16 cellular contexts compared by ENCODE assay signal in the genomic region with DNA sequence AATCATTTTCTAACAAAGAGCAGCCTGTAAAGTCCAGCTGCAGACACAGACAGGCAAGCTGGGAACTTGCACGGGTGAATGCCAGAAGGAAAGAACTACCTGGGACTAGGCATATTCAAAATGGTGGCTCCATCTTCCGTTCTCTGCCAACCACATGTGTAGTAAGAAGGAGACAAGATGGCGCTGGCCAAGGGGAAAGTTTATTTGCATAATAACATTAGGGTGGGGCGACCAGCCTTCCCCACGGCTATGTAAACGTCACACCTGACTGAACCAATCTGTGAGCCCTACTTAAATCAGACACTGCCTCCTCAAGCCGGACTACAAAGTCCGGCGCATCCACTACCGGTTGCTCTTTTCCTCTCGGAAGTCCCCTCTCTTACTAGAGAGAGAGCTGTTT.
DNase-seq lines count a peak whose midpoint lies in the region; ATAC-seq, FAIRE-seq and TF ChIP-seq lines count a peak whose summit lies in the region.
"Had no signal": no experiment of that assay in that cellular context is flagged by ENCODE, and none has a peak within 500 bp of the region (broad histone marks: within the 10 kb centered on the region; RNA-seq: fewer than 3 reads in every experiment).

No MANE protein-coding gene starts in this region.

- H3K9me3 ChIP-seq in H1 (ENCODE audit: insufficient read depth in 2 of 2, low read depth in 1 of 2, low read length in 1 of 2) (no peaks in the 10 kb centered on the region), adrenal gland (replicated peaks in 1 of 3) (no peaks in the 10 kb centered on the region), tibial nerve (no peaks in the 10 kb centered on the region)
- H3K9me3 ChIP-seq: BLaER1, Caco-2 had no signal

- DNase-seq in Caki2 (ENCODE audit: low read depth): peak; percentile 94
- DNase-seq in ELF-1 (ENCODE audit: low read depth, low spot score): peak; percentile 60
- DNase-seq in H1 (ENCODE audit: low read depth in 1 of 2, low spot score in 2 of 2): no peak
- DNase-seq in renal cortical epithelial cell (ENCODE audit: low read depth): peak; percentile 56
- no peak for DNase-seq in adrenal gland
- no peak for DNase-seq in tibial nerve (ENCODE audit: low spot score in 2 of 2)
- DNase-seq: Caco-2; CD8-positive, alpha-beta memory T cell; DMS79; IMR-90; KG1 had no signal

- no peak overlapping the region for H2BK20ac ChIP-seq in H1 (ENCODE audit: low read length)

- no peak for FAIRE-seq in H1 (lab: Jason Lieb, UNC)
- FAIRE-seq: G401.6, GM12892, H54 had no signal

- H3K4me1 ChIP-seq in H1 (replicated peaks in 1 of 4; ENCODE audit: control insufficient read depth in 3 of 4, insufficient read depth in 4 of 4, low read length in 3 of 4) (no peaks in the 10 kb centered on the region), adrenal gland (replicated peaks in 1 of 2) (peaks cover 0 to under 1% of the 10 kb centered on the region in 2 donors), tibial nerve (no peaks in the 10 kb centered on the region)
- H3K4me1 ChIP-seq: BLaER1, Caco-2 had no signal

- no peak overlapping the region for H4K5ac ChIP-seq in H1 (ENCODE audit: insufficient read length, low read depth, low read length)

- no peak overlapping the region for H3K23ac ChIP-seq in H1 (ENCODE audit: insufficient read length)

- no peak overlapping the region for H4K91ac ChIP-seq in H1 (replicated peaks; ENCODE audit: insufficient read length, low read length)

- no peaks in the 10 kb centered on the region for H3K79me2 ChIP-seq in H1 (ENCODE audit: control insufficient read depth in 1 of 2, insufficient read depth in 2 of 2, low read length in 2 of 2)

- TF ChIP-seq CTCF in H1 (IDR thresholded peaks at IDR 0.05; ENCODE audit: control extremely low read depth in 1 of 3, insufficient read depth in 1 of 3, low read depth in 1 of 3, low read length in 3 of 3) (no peak), adrenal gland (IDR thresholded peaks at IDR 0.05) (no peak), tibial nerve (IDR thresholded peaks at IDR 0.05) (no peak)

- no peak overlapping the region for H2BK120ac ChIP-seq in H1 (replicated peaks; ENCODE audit: low read depth, low read length)

- H3K36me3 ChIP-seq in H1 (ENCODE audit: control insufficient read depth in 2 of 4, insufficient read depth in 4 of 4, low read length in 3 of 4) (no peaks in the 10 kb centered on the region), adrenal gland (replicated peaks in 1 of 2) (no peaks in the 10 kb centered on the region), tibial nerve (peaks cover 0 to 20% (median 0%) of the 10 kb centered on the region in 3 donors)
- H3K36me3 ChIP-seq: BLaER1 had no signal

- no peak overlapping the region for H3K14ac ChIP-seq in H1 (ENCODE audit: insufficient read length)

- CTCF ChIA-PET in H1 (lab: Charles Lee; ENCODE audit: partially characterized antibody): interaction anchor here (0.7 to 1.9 kb wide), 3 partner anchors 10 to 13 kb away, joined by 3 to 5 read pairs (median 3); no protein-coding TSS in a partner anchor

- 91% methylated on average over 11 of the region's 11 CpGs; no CpG with 5 or more reads in 1 of the 2 experiments for WGBS in H1 (ENCODE audit: extremely low coverage in 1 of 2, insufficient coverage in 1 of 2, insufficient read length in 1 of 2, insufficient replicate concordance in 2 of 2, low coverage in 1 of 2, low lambda C conversion rate in 2 of 2, missing lambda C conversion rate in 1 of 2), 2 experiments
- 92 to 98% (median 96%) methylated on average over 11 of the region's 11 CpGs for WGBS in adrenal gland, 4 donors
- 93 to 94% methylated on average over 11 of the region's 11 CpGs for WGBS in tibial nerve, 2 donors

- no peak overlapping the region for H3K4me2 ChIP-seq in H1 (ENCODE audit: insufficient read depth in 1 of 2, low read depth in 2 of 2, low read length in 2 of 2)
- H3K4me2 ChIP-seq: BLaER1 had no signal

- no peak for ATAC-seq in HG03378 (IDR thresholded peaks at IDR 0.05; ENCODE audit: unreplicated experiment)

- no peak overlapping the region for H3K18ac ChIP-seq in H1 (ENCODE audit: extremely low read depth, low read length)

- H2BK12ac ChIP-seq in H1 (ENCODE audit: low read depth, low read length): no peak overlapping the region

- H2AK5ac ChIP-seq in H1 (ENCODE audit: low read depth, low read length): no peak overlapping the region

- intact Hi-C loops in adrenal gland (cut with DNase I): no loop called here

- no peaks in the 10 kb centered on the region for H3K79me1 ChIP-seq in H1 (ENCODE audit: low read depth, low read length)

- H3K56ac ChIP-seq in H1 (replicated peaks; ENCODE audit: insufficient read length, low read depth, low read length): no peak overlapping the region

- no peak overlapping the region for H3K9ac ChIP-seq in H1 (replicated peaks in 1 of 4; ENCODE audit: extremely low read depth in 1 of 4, low read depth in 3 of 4, low read length in 3 of 4)
- H3K9ac ChIP-seq: BLaER1 had no signal

- peaks cover 0 to 2% of the 10 kb centered on the region in 2 experiments for H4K20me1 ChIP-seq in H1 (replicated peaks in 1 of 2; ENCODE audit: control insufficient read depth in 1 of 2, insufficient read depth in 2 of 2, low read length in 2 of 2)
- H4K20me1 ChIP-seq: BLaER1 had no signal

- in situ Hi-C loops in Caki2 (cut with HindIII; ENCODE audit: low pct_unique_long_range_greater_than_20kb, low sequenced_read_pairs): no loop called here

- H3K27me3 ChIP-seq in H1 (replicated peaks in 1 of 4; ENCODE audit: control insufficient read depth in 3 of 4, extremely low read depth in 1 of 4, insufficient read depth in 3 of 4, low read length in 3 of 4) (no peaks in the 10 kb centered on the region), adrenal gland (no peaks in the 10 kb centered on the region), tibial nerve (no peaks in the 10 kb centered on the region)
- H3K27me3 ChIP-seq: BLaER1 had no signal

- no peak for TF ChIP-seq POLR2A in H1 (IDR thresholded peaks at IDR 0.05; ENCODE audit: control extremely low read depth in 1 of 2, low read depth in 2 of 2, low read length in 2 of 2)
- TF ChIP-seq POLR2A in adrenal gland (IDR thresholded peaks at IDR 0.05): no peak
- no peak for TF ChIP-seq POLR2A in tibial nerve (IDR thresholded peaks at IDR 0.05)

- no peak overlapping the region for H2BK5ac ChIP-seq in H1 (ENCODE audit: low read depth, low read length)

- H2BK15ac ChIP-seq in H1 (ENCODE audit: low read length): no peak overlapping the region

- H3K27ac ChIP-seq in H1 (ENCODE audit: low read depth, low read length) (no peak overlapping the region), adrenal gland (no peak overlapping the region), tibial nerve (no peak overlapping the region)
- H3K27ac ChIP-seq: BLaER1 had no signal

- POLR2A ChIA-PET in H1 (lab: Charles Lee; ENCODE audit: partially characterized antibody): no interaction called here

- TF ChIP-seq RAD21 in H1 (IDR thresholded peaks at IDR 0.05 in 1 of 2, conservative IDR thresholded peaks at IDR 0.05 in 1 of 2; ENCODE audit: low read depth in 2 of 2, low read length in 2 of 2): no peak

- H2AFZ ChIP-seq in H1 (ENCODE audit: low read length): no peak overlapping the region

- no peak overlapping the region for H4K8ac ChIP-seq in H1 (ENCODE audit: extremely low read depth, insufficient read depth, low read length)

- no peak overlapping the region for H3K4ac ChIP-seq in H1 (replicated peaks; ENCODE audit: insufficient read length, low read depth, low read length)

- H3K23me2 ChIP-seq in H1 (ENCODE audit: low read depth, low read length): no peaks in the 10 kb centered on the region

- H3K4me3 ChIP-seq in H1 (ENCODE audit: extremely low read depth in 1 of 4, insufficient read depth in 2 of 4, low read depth in 3 of 4, low read length in 4 of 4): no peak overlapping the region
- no peak overlapping the region for H3K4me3 ChIP-seq in adrenal gland
- no peak overlapping the region for H3K4me3 ChIP-seq in tibial nerve
- H3K4me3 ChIP-seq: BLaER1 had no signal

- TF ChIP-seq EP300 in H1 (IDR thresholded peaks at IDR 0.05; ENCODE audit: borderline replicate concordance in 1 of 2, low read depth in 2 of 2, low read length in 2 of 2): no peak
- no peak for TF ChIP-seq EP300 in tibial nerve (IDR thresholded peaks at IDR 0.05)

TF ChIP-seq in H1, 55 proteins besides CTCF, POLR2A, EP300 and RAD21:
- no peak for TF ChIP-seq CREB1 (IDR thresholded peaks at IDR 0.05)
- TF ChIP-seq YY1 (IDR thresholded peaks at IDR 0.05; ENCODE audit: low read depth, low read length): peak; percentile 21; the same call in 1 of the 2 replicates

Comparison
In these comparisons a context has a peak if more than half of its experiments do, and no peak if none do; other contexts are left out.
1. DNase-seq: peak in Caki2 (single experiment), ELF-1 (single experiment) and renal cortical epithelial cell (single experiment); none in H1 (0 of 2), adrenal gland (0 of 7) and tibial nerve (0 of 2).